Comparison of ENCODE assay signal across 13 cellular contexts in genomic region chr19:3520166-3521103, GRCh38. TPM values are rescaled to one million over a fixed set of nuclear protein-coding genes. Genes with fewer than 3 reads are reported as not detected.
DNase-seq lines count a peak whose midpoint lies in the region; FAIRE-seq and TF ChIP-seq lines count a peak whose summit lies in the region.
"Had no signal": no experiment of that assay in that cellular context is flagged by ENCODE, and none has a peak within 500 bp of the region (broad histone marks: within the 10 kb centered on the region; RNA-seq: fewer than 3 reads in every experiment).

No MANE protein-coding gene starts in this region.

- peaks cover 98 to 100% (median 98%) of the 10 kb centered on the region in 11 experiments for H4K20me1 ChIP-seq in BLaER1 treated with 17β-estradiol and CSF1 and Interleukin-3, amounts not matched to agents 10 nM and 100 nM

- TF ChIP-seq CTCF in bronchial epithelial cell (IDR thresholded peaks at IDR 0.05; ENCODE audit: insufficient read depth, low read length, severe bottlenecking), result peak; percentile 9
- no peak for TF ChIP-seq CTCF in mesothelial cell of epicardium (IDR thresholded peaks at IDR 0.05; ENCODE audit: unreplicated experiment)
- TF ChIP-seq CTCF in ovary (IDR thresholded peaks at IDR 0.05), result no peak

- DNase-seq in NCI-H2107 treated with DMSO at 0.1 percent for 48 hours (lab: John Stamatoyannopoulos, UW; ENCODE audit: unreplicated experiment) (peak; percentile 54), bronchial epithelial cell (ENCODE audit: low read depth) (peak; percentile 87), mesothelial cell of epicardium (ENCODE audit: low spot score in 2 of 2, unreplicated experiment in 2 of 2) (no peak), amniotic stem cell (lab: John Stamatoyannopoulos, UW) (no peak), ovary (no peak), ureter (ENCODE audit: low spot score) (no peak)
- no peak for DNase-seq in effector CD8-positive, alpha-beta T cell (lab: John Stamatoyannopoulos, UW)
- DNase-seq: activated B cell treated with CpG ODN at 0.5 μM for 24 hours, NCI-H446, transverse colon had no signal

- no peaks in the 10 kb centered on the region for H3K27me3 Mint-ChIP-seq in mesothelial cell of epicardium (ENCODE audit: low read depth)
- H3K27me3 Mint-ChIP-seq: activated B cell treated with CpG ODN at 0.5 μM for 24 hours had no signal

- H3K9me3 ChIP-seq in BLaER1 treated with 17β-estradiol and CSF1 and Interleukin-3, amounts not matched to agents 10 nM and 100 nM (replicated peaks in 1 of 11), result no peaks in the 10 kb centered on the region
- no peaks in the 10 kb centered on the region for H3K9me3 ChIP-seq in ovary
- H3K9me3 ChIP-seq: transverse colon had no signal

- TF ChIP-seq POLR2A in ovary (IDR thresholded peaks at IDR 0.05), result no peak

- H3K27ac Mint-ChIP-seq in mesothelial cell of epicardium, result peak overlapping the region; percentile 44
- H3K27ac Mint-ChIP-seq: activated B cell treated with CpG ODN at 0.5 μM for 24 hours had no signal

- H3K9ac ChIP-seq in BLaER1 treated with 17β-estradiol and CSF1 and Interleukin-3, amounts not matched to agents 10 nM and 100 nM, result peak overlapping the region in 9 of 11 experiments; percentile 7 to 60 (median 40); a peak in 12 of 22 replicates

- no peak overlapping the region for H3K4me3 Mint-ChIP-seq in mesothelial cell of epicardium
- H3K4me3 Mint-ChIP-seq: activated B cell treated with CpG ODN at 0.5 μM for 24 hours had no signal

- 85 to 89% (median 87%) methylated on average over 37 of the region's 37 CpGs for WGBS in ovary, 3 donors

- peaks cover 57 to 83% (median 77%) of the 10 kb centered on the region in 10 experiments for H3K4me1 ChIP-seq in BLaER1 treated with 17β-estradiol and CSF1 and Interleukin-3, amounts not matched to agents 10 nM and 100 nM
- peaks cover 5% of the 10 kb centered on the region for H3K4me1 ChIP-seq in ovary (ENCODE audit: insufficient read depth)

- H3K4me2 ChIP-seq in BLaER1 treated with 17β-estradiol and CSF1 and Interleukin-3, amounts not matched to agents 10 nM and 100 nM, result peak overlapping the region; percentile 62 to 97 (median 84)

- intact Hi-C loops in ovary (cut with DNase I), result no loop called here

- peak overlapping the region in 2 of 11 experiments; percentile 38 to 40; a peak in 2 of 22 replicates for H3K27ac ChIP-seq in BLaER1 treated with 17β-estradiol and CSF1 and Interleukin-3, amounts not matched to agents 10 nM and 100 nM
- no peak overlapping the region for H3K27ac ChIP-seq in ovary
- H3K27ac ChIP-seq: transverse colon had no signal

- H3K36me3 ChIP-seq in BLaER1 treated with 17β-estradiol and CSF1 and Interleukin-3, amounts not matched to agents 10 nM and 100 nM, result peaks cover 31 to 63% (median 38%) of the 10 kb centered on the region in 11 experiments
- H3K36me3 ChIP-seq in bronchial epithelial cell (ENCODE audit: control insufficient read depth, insufficient read depth, low read length) (peaks cover 33% of the 10 kb centered on the region), ovary (no peaks in the 10 kb centered on the region)

- peaks cover 8% of the 10 kb centered on the region for H3K36me3 Mint-ChIP-seq in mesothelial cell of epicardium

- no peaks in the 10 kb centered on the region for H3K9me3 Mint-ChIP-seq in mesothelial cell of epicardium
- H3K9me3 Mint-ChIP-seq: activated B cell treated with CpG ODN at 0.5 μM for 24 hours had no signal

- TF ChIP-seq EP300 in ovary (IDR thresholded peaks at IDR 0.05), result no peak

- H3K27me3 ChIP-seq in BLaER1 treated with 17β-estradiol and CSF1 and Interleukin-3, amounts not matched to agents 10 nM and 100 nM, result no peaks in the 10 kb centered on the region
- no peaks in the 10 kb centered on the region for H3K27me3 ChIP-seq in bronchial epithelial cell (ENCODE audit: control insufficient read depth, insufficient read depth, low read length)
- H3K27me3 ChIP-seq in ovary, result no peaks in the 10 kb centered on the region
- H3K27me3 ChIP-seq: transverse colon had no signal

- peaks cover 5% of the 10 kb centered on the region for H3K4me1 Mint-ChIP-seq in mesothelial cell of epicardium

- H3K4me3 ChIP-seq in BLaER1 treated with 17β-estradiol and CSF1 and Interleukin-3, amounts not matched to agents 10 nM and 100 nM, result peak overlapping the region in 1 of 10 experiments; percentile 14; a peak in 1 of 20 replicates
- H3K4me3 ChIP-seq in bronchial epithelial cell (ENCODE audit: low read depth, low read length) (peak overlapping the region; percentile 9), ovary (no peak overlapping the region)
- H3K4me3 ChIP-seq: transverse colon had no signal

- peak; percentile 94 for FAIRE-seq in bronchial epithelial cell (lab: Jason Lieb, UNC)

RNA-seq across cellular contexts. Expression of gene FZR1, which starts 14.3 kb away (rescaled TPM):
- total RNA-seq in bronchial epithelial cell (22.7 and 25.5 TPM in 2 replicates), mesothelial cell of epicardium (53.7 to 54.9 TPM (median 53.9 TPM) in 3 replicates), ovary (10 to 100 TPM; 20.6 to 54.9 (median 49.3) TPM), ureter (58.8 TPM)
- 10 to 100 TPM in 1 of 2 donors, 1 to 10 TPM in 1; 3.9 to 33.5 TPM for polyA plus RNA-seq in ovary

RNA-seq across cellular contexts. Expression of gene TEKTIP1, which starts 18.5 kb away (rescaled TPM):
- total RNA-seq in bronchial epithelial cell, result not detected in 2 replicates
- 2.3 to 3.5 TPM (median 2.6 TPM) in 3 replicates for total RNA-seq in mesothelial cell of epicardium
- 1 to 10 TPM in 6 of 7 donors, not detected in 1; 1.2 to 5.6 (median 3.8) TPM for total RNA-seq in ovary
- under 1 TPM in 1 of 2 donors, not detected in 1; 0.54 TPM for polyA plus RNA-seq in ovary
- 6.4 TPM for total RNA-seq in ureter
- total RNA-seq: epithelial cell of proximal tubule, Right ventricle myocardium inferior had no signal

RNA-seq across cellular contexts. Expression of gene DOHH, which starts 20.0 kb away (rescaled TPM):
- total RNA-seq in bronchial epithelial cell (17.1 and 20.1 TPM in 2 replicates), mesothelial cell of epicardium (8.5 to 9.1 TPM (median 8.7 TPM) in 3 replicates), ovary (10 to 100 TPM in 3 of 7 donors, 1 to 10 TPM in 4; 7.1 to 14.5 (median 8.0) TPM), ureter (7.1 TPM)
- polyA plus RNA-seq in ovary, result 1 to 10 TPM in 1 of 2 donors, not detected in 1; 9.1 TPM

RNA-seq across cellular contexts. Expression of gene MFSD12, which starts 37.0 kb away (rescaled TPM):
- total RNA-seq in bronchial epithelial cell (46.3 and 59.1 TPM in 2 replicates), mesothelial cell of epicardium (58.3 to 61.1 TPM (median 59.5 TPM) in 3 replicates), ovary (100 to 1,000 TPM in 1 of 7 donors, 10 to 100 TPM in 6; 19.2 to 104 (median 36.9) TPM), ureter (82.8 TPM)
- 10 to 100 TPM; 17.4 to 21.1 TPM for polyA plus RNA-seq in ovary

RNA-seq across cellular contexts. Expression of gene SMIM44, which starts 37.2 kb away (rescaled TPM):
- total RNA-seq in bronchial epithelial cell, result not detected in 2 replicates
- not detected in 3 replicates for total RNA-seq in mesothelial cell of epicardium
- under 1 TPM in 1 of 7 donors, not detected in 6; 0.92 TPM for total RNA-seq in ovary
- not detected for polyA plus RNA-seq in ovary
- not detected for total RNA-seq in ureter
- total RNA-seq: activated B cell treated with CpG ODN at 0.5 μM for 24 hours, Right ventricle myocardium inferior had no signal

Comparison
In these comparisons a context has a peak if more than half of its experiments do, and no peak if none do; other contexts are left out.
1. DNase-seq: peak in NCI-H2107 treated with DMSO at 0.1 percent for 48 hours (single experiment) and bronchial epithelial cell (single experiment); none in mesothelial cell of epicardium (0 of 2), amniotic stem cell (single experiment), ovary (0 of 5), effector CD8-positive, alpha-beta T cell (single experiment) and ureter (single experiment).